In genomic region chr9:116365056-116365471, GRCh38 we compare ENCODE assay signal across 10 cellular contexts.
A peak's percentile ranks its signal among the peaks of the same experiment; 100 is the strongest.
DNase-seq lines count a peak whose midpoint lies in the region; ATAC-seq and TF ChIP-seq lines count a peak whose summit lies in the region.
"Had no signal": no experiment of that assay in that cellular context is flagged by ENCODE, and none has a peak within 500 bp of the region (broad histone marks: within the 10 kb centered on the region; RNA-seq: fewer than 3 reads in every experiment).

No MANE protein-coding gene starts in this region.

- intact Hi-C loops in MCF 10A (cut with micrococcal nuclease) (no loop called here), lower lobe of right lung (cut with DNase I) (no loop called here), aorta (cut with DNase I) (no loop called here), natural killer cell (cut with micrococcal nuclease) (no loop called here)

- ATAC-seq in lower lobe of right lung = peak; percentile 60 to 65
- peak; percentile 78 for ATAC-seq in aorta (ENCODE audit: low FRiP score)
- ATAC-seq in natural killer cell = no peak
- no peak for ATAC-seq in GM19023 (IDR thresholded peaks at IDR 0.05; ENCODE audit: unreplicated experiment)

- H3K27ac Mint-ChIP-seq in MCF 10A (ENCODE audit: low read depth, unreplicated experiment) (no peak overlapping the region), natural killer cell (no peak overlapping the region)

- H3K9me3 Mint-ChIP-seq in MCF 10A (ENCODE audit: unreplicated experiment) = no peaks in the 10 kb centered on the region
- peaks cover 7 to 8% of the 10 kb centered on the region in 2 donors for H3K9me3 Mint-ChIP-seq in natural killer cell

- H3K4me1 Mint-ChIP-seq in MCF 10A (ENCODE audit: insufficient read depth, unreplicated experiment) (no peaks in the 10 kb centered on the region), natural killer cell (no peaks in the 10 kb centered on the region)

- H3K36me3 Mint-ChIP-seq in MCF 10A (ENCODE audit: insufficient read depth, unreplicated experiment) (no peaks in the 10 kb centered on the region), natural killer cell (no peaks in the 10 kb centered on the region)

- H3K9me3 ChIP-seq in lower lobe of right lung (no peaks in the 10 kb centered on the region), aorta (ENCODE audit: control insufficient read depth, low read length) (no peaks in the 10 kb centered on the region)
- H3K9me3 ChIP-seq: BLaER1 had no signal

- H3K27me3 ChIP-seq in lower lobe of right lung (ENCODE audit: low read depth) = no peaks in the 10 kb centered on the region
- no peaks in the 10 kb centered on the region for H3K27me3 ChIP-seq in aorta (ENCODE audit: control insufficient read depth in 1 of 2, insufficient read depth in 2 of 2, low read length in 1 of 2)
- H3K27me3 ChIP-seq: BLaER1 had no signal

- H3K4me1 ChIP-seq in lower lobe of right lung (no peaks in the 10 kb centered on the region), aorta (ENCODE audit: control insufficient read depth in 1 of 2, insufficient read depth in 2 of 2, low read length in 2 of 2) (no peaks in the 10 kb centered on the region)
- H3K4me1 ChIP-seq: BLaER1 had no signal

- TF ChIP-seq CTCF in MCF 10A (IDR thresholded peaks at IDR 0.05; ENCODE audit: unreplicated experiment) (no peak), lower lobe of right lung (IDR thresholded peaks at IDR 0.05) (no peak), natural killer cell (IDR thresholded peaks at IDR 0.05) (no peak)

- WGBS in aorta, 2 donors = 6 to 7% methylated on average over 9 of the region's 9 CpGs

- H3K36me3 ChIP-seq in lower lobe of right lung (no peaks in the 10 kb centered on the region), aorta (ENCODE audit: control insufficient read depth in 1 of 2, insufficient read depth in 2 of 2, low read length in 1 of 2) (peaks cover 0 to 3% of the 10 kb centered on the region in 2 donors)
- H3K36me3 ChIP-seq: BLaER1 had no signal

- H3K27me3 Mint-ChIP-seq in MCF 10A (ENCODE audit: insufficient read depth, unreplicated experiment) (no peaks in the 10 kb centered on the region), natural killer cell (ENCODE audit: low read depth in 2 of 2) (no peaks in the 10 kb centered on the region)

- DNase-seq in NCI-H524 (lab: John Stamatoyannopoulos, UW) (peak; percentile 41 to 74), NCI-H524 treated with DMSO at 0.1 percent for 48 hours (lab: John Stamatoyannopoulos, UW) (no peak), MCF 10A (ENCODE audit: unreplicated experiment) (peak; percentile 39), lower lobe of right lung (no peak), aorta (peak; percentile 62 to 84), natural killer cell (no peak)
- no peak for DNase-seq in activated effector memory CD4-positive, alpha-beta T cell treated with anti-CD3 and anti-CD28 coated beads, Interleukin-2, amount 50 U/mL, for 16 hours
- DNase-seq: stimulated activated naive CD4-positive, alpha-beta T cell treated with Interleukin-2 at 50 U/mL for 16 hours had no signal

- H3K4me3 ChIP-seq in lower lobe of right lung (no peak overlapping the region), aorta (ENCODE audit: low read length in 2 of 2) (no peak overlapping the region)
- H3K4me3 ChIP-seq: BLaER1 had no signal

- POLR2A ChIA-PET in MCF 10A (lab: Yijun Ruan, JAX) = no interaction called here

- no TSS peak for BruUV-seq in MCF 10A (replicated peaks; lab: Mats Ljungman, UMichigan)

- CTCF ChIA-PET in MCF 10A (lab: Yijun Ruan, JAX) = no interaction called here

- H3K27ac ChIP-seq in lower lobe of right lung (no peak overlapping the region), aorta (ENCODE audit: low read depth in 1 of 2, low read length in 2 of 2) (no peak overlapping the region)
- H3K27ac ChIP-seq: BLaER1 had no signal

- H3K4me3 Mint-ChIP-seq in MCF 10A (ENCODE audit: unreplicated experiment) = no peak overlapping the region
- no peak overlapping the region for H3K4me3 Mint-ChIP-seq in natural killer cell

Comparison
In these comparisons a context has a peak if more than half of its experiments do, and no peak if none do; other contexts are left out.
1. DNase-seq: peak in NCI-H524 (2 of 2), MCF 10A (single experiment) and aorta (2 of 2); none in NCI-H524 treated with DMSO at 0.1 percent for 48 hours (single experiment), lower lobe of right lung (single experiment), activated effector memory CD4-positive, alpha-beta T cell treated with anti-CD3 and anti-CD28 coated beads, Interleukin-2, amount 50 U/mL, for 16 hours (single experiment) and natural killer cell (single experiment).
2. ATAC-seq: peak in lower lobe of right lung (2 of 2) and aorta (single experiment); none in natural killer cell (0 of 3) and GM19023 (single experiment).